In genomic region chr1:181088079-181089016, GRCh38 we compare ENCODE assay signal across 8 cellular contexts. TPM values are rescaled to one million over a fixed set of nuclear protein-coding genes. Genes with fewer than 3 reads are reported as not detected.
DNase-seq lines count a peak whose midpoint lies in the region; ATAC-seq and TF ChIP-seq lines count a peak whose summit lies in the region.

IER5 (plus strand) TSS chr1:181088700; CDS start chr1:181088903, 203 bp downstream.

- H3K36me3 Mint-ChIP-seq in endothelial cell (ENCODE audit: low read depth, unreplicated experiment), result peaks cover 10% of the 10 kb centered on the region
- peaks cover 1% of the 10 kb centered on the region for H3K36me3 Mint-ChIP-seq in mesothelial cell of epicardium

- H3K4me1 Mint-ChIP-seq in endothelial cell (ENCODE audit: unreplicated experiment) (peaks cover 27% of the 10 kb centered on the region), mesothelial cell of epicardium (peaks cover 32% of the 10 kb centered on the region)

- peak within 1 kb of the TSS; percentile 93 for H3K14ac ChIP-seq in IMR-90 (replicated peaks; ENCODE audit: low read depth, low read length)

- peak; percentile 31 for TF ChIP-seq RAD21 in IMR-90 (IDR thresholded peaks at IDR 0.05; ENCODE audit: low read length)

- peaks cover 13% of the 10 kb centered on the region for H3K9me1 ChIP-seq in IMR-90 (ENCODE audit: insufficient read depth, low read length)

- peak within 1 kb of the TSS; percentile 85 for H3K4ac ChIP-seq in IMR-90 (ENCODE audit: low read depth, low read length)

- H2BK20ac ChIP-seq in IMR-90 (ENCODE audit: low read depth, low read length), result peak within 1 kb of the TSS; percentile 93

- H3K4me2 ChIP-seq in IMR-90 (ENCODE audit: low read depth, low read length), result peak within 1 kb of the TSS; percentile 91
- peak within 1 kb of the TSS; percentile 97 for H3K4me2 ChIP-seq in OCI-LY7 (ENCODE audit: low read length)

- DNase-seq in DMS114 treated with DMSO at 0.1 percent for 48 hours (lab: John Stamatoyannopoulos, UW; ENCODE audit: unreplicated experiment) (peak; percentile 91), IMR-90 (peak; percentile 95), OCI-LY7 (ENCODE audit: low spot score) (peak; percentile 96), endothelial cell (ENCODE audit: low spot score) (peak; percentile 98), mesothelial cell of epicardium (ENCODE audit: low spot score in 2 of 2, unreplicated experiment in 2 of 2) (peak; percentile 84 to 97)
- DNase-seq in activated CD8-positive, alpha-beta memory T cell treated with anti-CD3 and anti-CD28 coated beads, Interleukin-2, amount 50 U/mL, for 48 hours, result peak; percentile 98
- peak; percentile 91 to 93 for DNase-seq in stimulated activated CD8-positive, alpha-beta memory T cell treated with anti-CD3 and anti-CD28 coated beads, Interleukin-15, amount 100 ng/mL, for 48 hours (ENCODE audit: low read depth in 2 of 2)

- peak within 1 kb of the TSS; percentile 71; the same call in 2 of the 3 replicates for H2BK15ac ChIP-seq in IMR-90 (ENCODE audit: low read depth, low read length)

- CTCF ChIA-PET in IMR-90 (lab: Yijun Ruan, JAX), result interaction anchor here (0.6 to 2.1 kb wide), 2 partner anchors 13 to 54 kb away, joined by 3 to 12 read pairs; no protein-coding TSS in a partner anchor
- CTCF ChIA-PET in OCI-LY7 (lab: Charles Lee; ENCODE audit: unreplicated experiment), result no interaction called here

- H3K9me2 ChIP-seq in OCI-LY7 (ENCODE audit: insufficient read depth, low read length), result no peaks in the 10 kb centered on the region

- H3K4me3 Mint-ChIP-seq in endothelial cell (ENCODE audit: unreplicated experiment), result peak within 1 kb of the TSS; percentile 100
- H3K4me3 Mint-ChIP-seq in mesothelial cell of epicardium, result peak within 1 kb of the TSS; percentile 91

- peaks cover 47% of the 10 kb centered on the region for H4K20me1 ChIP-seq in IMR-90 (ENCODE audit: insufficient read depth, low read length)
- peaks cover 24% of the 10 kb centered on the region for H4K20me1 ChIP-seq in OCI-LY7 (ENCODE audit: insufficient read depth, low read length)

- peak within 1 kb of the TSS; percentile 87 for H2AK5ac ChIP-seq in IMR-90 (ENCODE audit: low read depth, low read length)

- H3K56ac ChIP-seq in IMR-90 (ENCODE audit: extremely low read depth, insufficient read depth, low read length), result peak within 1 kb of the TSS; percentile 83

- H3K79me1 ChIP-seq in IMR-90 (ENCODE audit: low read depth in 1 of 2, low read length in 2 of 2), result peaks cover 3 to 27% of the 10 kb centered on the region in 2 experiments

- in situ Hi-C loops in IMR-90 (cut with MboI; ENCODE audit: low sequenced_read_pairs), result loop anchor here (10.0 kb wide), 1 partner anchor 574 kb away; no protein-coding TSS in a partner anchor

- H4K5ac ChIP-seq in IMR-90 (ENCODE audit: low read depth, low read length), result no peak within 1 kb of the TSS

- no peaks in the 10 kb centered on the region for H3K9me3 ChIP-seq in IMR-90 (ENCODE audit: control insufficient read depth, insufficient read depth, low read length)
- H3K9me3 ChIP-seq in OCI-LY7 (ENCODE audit: low read length), result no peaks in the 10 kb centered on the region

- peak; percentile 100 for TF ChIP-seq POLR2A in IMR-90 (IDR thresholded peaks at IDR 0.05; ENCODE audit: low read depth, low read length)

- ATAC-seq in GM21529 (IDR thresholded peaks at IDR 0.05; ENCODE audit: unreplicated experiment), result peak; percentile 73
- ATAC-seq in IMR-90 (ENCODE audit: low read depth), result peak; percentile 85

- H3K27me3 ChIP-seq in IMR-90 (ENCODE audit: control insufficient read depth, insufficient read depth, low read length), result no peaks in the 10 kb centered on the region

- intact Hi-C loops in IMR-90 (cut with micrococcal nuclease) (loop anchor here (1.0 kb wide), 2 partner anchors 24 to 78 kb away; no protein-coding TSS in a partner anchor), OCI-LY7 (cut with micrococcal nuclease; ENCODE audit: unreplicated experiment) (loop anchor here (1.0 to 5.0 kb wide), 4 partner anchors 41 to 66 kb away; partner anchors contain the start of gene STX6)

- H3K9me3 Mint-ChIP-seq in endothelial cell (ENCODE audit: unreplicated experiment) (no peaks in the 10 kb centered on the region), mesothelial cell of epicardium (no peaks in the 10 kb centered on the region)

- H3K36me3 ChIP-seq in IMR-90 (ENCODE audit: control insufficient read depth, insufficient read depth, low read length) (peaks cover 3% of the 10 kb centered on the region; the same call in 1 of the 2 replicates), OCI-LY7 (ENCODE audit: insufficient read depth, low read length) (peaks cover 4% of the 10 kb centered on the region; the same call in 1 of the 2 replicates)

- H3K9ac ChIP-seq in IMR-90 (ENCODE audit: low read depth, low read length), result peak within 1 kb of the TSS; percentile 95

- H3K4me1 ChIP-seq in IMR-90 (ENCODE audit: control insufficient read depth, insufficient read depth, low read length) (peaks cover 3% of the 10 kb centered on the region), OCI-LY7 (ENCODE audit: insufficient read depth, low read length, poor library complexity, severe bottlenecking) (peaks cover 27% of the 10 kb centered on the region)

- TF ChIP-seq CTCF in IMR-90 (conservative IDR thresholded peaks at IDR 0.05; ENCODE audit: low read depth, low read length) (no peak), OCI-LY7 (conservative IDR thresholded peaks at IDR 0.05; ENCODE audit: low read length) (no peak), endothelial cell (IDR thresholded peaks at IDR 0.05; ENCODE audit: unreplicated experiment) (no peak), mesothelial cell of epicardium (IDR thresholded peaks at IDR 0.05; ENCODE audit: unreplicated experiment) (no peak)

- BruUV-seq in IMR-90 (replicated peaks; lab: Mats Ljungman, UMichigan), result TSS peak; percentile 94
- BruUV-seq in OCI-LY7 (replicated peaks; lab: Mats Ljungman, UMichigan), result no TSS peak

- H4K8ac ChIP-seq in IMR-90 (ENCODE audit: low read depth in 2 of 2, low read length in 2 of 2), result peak within 1 kb of the TSS; percentile 44 to 79

- 1% methylated on average over 20 of the region's 76 CpGs; no CpG with 5 or more reads in 1 of the 2 experiments for WGBS in IMR-90 (ENCODE audit: extremely low coverage in 2 of 2, insufficient read length in 1 of 2), 2 experiments

- POLR2A ChIA-PET in IMR-90 (lab: Charles Lee; ENCODE audit: unreplicated experiment), result interaction anchor here (0.6 to 1.3 kb wide), 4 partner anchors 9 to 196 kb away, joined by 3 to 8 read pairs (median 6); no protein-coding TSS in a partner anchor
- POLR2A ChIA-PET in OCI-LY7 (lab: Charles Lee), result interaction anchor here (0.7 to 2.7 kb wide), 2 partner anchors 55 to 64 kb away, joined by 4 to 13 read pairs; partner anchors contain the start of gene MR1

- H2AFZ ChIP-seq in IMR-90 (replicated peaks; ENCODE audit: low read length, poor library complexity) (peak within 1 kb of the TSS; percentile 90), OCI-LY7 (ENCODE audit: low read length) (peak within 1 kb of the TSS; percentile 92)

- H4K91ac ChIP-seq in IMR-90 (ENCODE audit: insufficient read depth, low read depth, low read length), result peak within 1 kb of the TSS; percentile 78

- H2AK9ac ChIP-seq in IMR-90 (replicated peaks; ENCODE audit: low read depth, low read length, poor library complexity), result peak within 1 kb of the TSS; percentile 86

- H3K27ac Mint-ChIP-seq in endothelial cell (ENCODE audit: unreplicated experiment) (peak within 1 kb of the TSS; percentile 99), mesothelial cell of epicardium (peak within 1 kb of the TSS; percentile 97)

- peaks cover 23% of the 10 kb centered on the region; the same call in 1 of the 2 replicates for H3K79me2 ChIP-seq in OCI-LY7 (ENCODE audit: insufficient read depth, low read depth, low read length)

- H3K4me3 ChIP-seq in IMR-90 (ENCODE audit: insufficient read depth, low read depth, low read length) (peak within 1 kb of the TSS; percentile 59), OCI-LY7 (ENCODE audit: low read depth, low read length, poor library complexity, severe bottlenecking) (peak within 1 kb of the TSS; percentile 81)

- H3K27ac ChIP-seq in IMR-90 (ENCODE audit: insufficient read depth, low read length) (peak within 1 kb of the TSS; percentile 86), OCI-LY7 (ENCODE audit: low read depth, low read length, poor library complexity, severe bottlenecking) (peak within 1 kb of the TSS; percentile 75)

- dilution Hi-C loops in IMR-90 (cut with HindIII; ENCODE audit: low sequenced_read_pairs, unreplicated experiment), result no loop called here

- H3K18ac ChIP-seq in IMR-90 (ENCODE audit: low read depth, low read length), result peak within 1 kb of the TSS; percentile 44

- H2BK120ac ChIP-seq in IMR-90 (ENCODE audit: low read depth, low read length), result peak within 1 kb of the TSS; percentile 91

- H3K27me3 Mint-ChIP-seq in endothelial cell (ENCODE audit: unreplicated experiment) (peaks cover 23% of the 10 kb centered on the region), mesothelial cell of epicardium (ENCODE audit: low read depth) (no peaks in the 10 kb centered on the region)

- H3K23ac ChIP-seq in IMR-90 (ENCODE audit: low read depth, low read length), result peak within 1 kb of the TSS; percentile 99

- H2BK5ac ChIP-seq in IMR-90 (ENCODE audit: low read depth, low read length, poor library complexity, severe bottlenecking), result peak within 1 kb of the TSS; percentile 89

TF ChIP-seq in IMR-90, 13 proteins besides CTCF, POLR2A, EP300 and RAD21 (continues in another document):
- no peak for TF ChIP-seq SMC3 (IDR thresholded peaks at IDR 0.05; ENCODE audit: low read depth, low read length)
- no peak for TF ChIP-seq FOS (IDR thresholded peaks at IDR 0.05; ENCODE audit: low read depth, low read length)
- TF ChIP-seq MAFK (IDR thresholded peaks at IDR 0.05; ENCODE audit: low read depth, low read length), result no peak
- peak; percentile 96 for TF ChIP-seq USF2 (IDR thresholded peaks at IDR 0.05; ENCODE audit: low read depth, low read length)
- TF ChIP-seq CHD1 (IDR thresholded peaks at IDR 0.05; ENCODE audit: low read depth, low read length), result no peak
- peak; percentile 13; the same call in 1 of the 2 replicates for TF ChIP-seq CEBPB (IDR thresholded peaks at IDR 0.05; ENCODE audit: low read depth, low read length)

RNA-seq across cellular contexts. Expression of gene IER5, which starts in this region (rescaled TPM):
- total RNA-seq in IMR-90 (2012; rRNA removed), result 15.8 and 29.4 TPM in 2 replicates
- 27.1 and 28.9 TPM in 2 replicates for polyA plus RNA-seq in IMR-90 (2012; rRNA removed)
- polyA plus RNA-seq in IMR-90 (2012; cell fraction: cytosol; rRNA removed), result 22.5 and 29.5 TPM in 2 replicates
- 32.6 and 44.5 TPM in 2 replicates for polyA plus RNA-seq in IMR-90 (2012; cell fraction: nucleus; rRNA removed; ENCODE audit: low replicate concordance)
- total RNA-seq in OCI-LY7 (2014; rRNA removed; shearing (Covaris generic)), result 14.3 and 18.3 TPM in 2 replicates
- 7.2 and 8.2 TPM in 2 replicates for total RNA-seq in OCI-LY7 (2022)
- 18.0 TPM for total RNA-seq in endothelial cell (ENCODE audit: unreplicated experiment)
- 12.9 to 14.1 TPM (median 13.4 TPM) in 3 replicates for total RNA-seq in mesothelial cell of epicardium

Comparison
In these comparisons a context has a peak if more than half of its experiments do, and no peak if none do; other contexts are left out.
1. Peak in every context shown above with its lines: DNase-seq, ATAC-seq, H3K4me3 ChIP-seq and H3K27ac ChIP-seq.